Comparison of ENCODE assay signal across 8 cellular contexts in the genomic region with DNA sequence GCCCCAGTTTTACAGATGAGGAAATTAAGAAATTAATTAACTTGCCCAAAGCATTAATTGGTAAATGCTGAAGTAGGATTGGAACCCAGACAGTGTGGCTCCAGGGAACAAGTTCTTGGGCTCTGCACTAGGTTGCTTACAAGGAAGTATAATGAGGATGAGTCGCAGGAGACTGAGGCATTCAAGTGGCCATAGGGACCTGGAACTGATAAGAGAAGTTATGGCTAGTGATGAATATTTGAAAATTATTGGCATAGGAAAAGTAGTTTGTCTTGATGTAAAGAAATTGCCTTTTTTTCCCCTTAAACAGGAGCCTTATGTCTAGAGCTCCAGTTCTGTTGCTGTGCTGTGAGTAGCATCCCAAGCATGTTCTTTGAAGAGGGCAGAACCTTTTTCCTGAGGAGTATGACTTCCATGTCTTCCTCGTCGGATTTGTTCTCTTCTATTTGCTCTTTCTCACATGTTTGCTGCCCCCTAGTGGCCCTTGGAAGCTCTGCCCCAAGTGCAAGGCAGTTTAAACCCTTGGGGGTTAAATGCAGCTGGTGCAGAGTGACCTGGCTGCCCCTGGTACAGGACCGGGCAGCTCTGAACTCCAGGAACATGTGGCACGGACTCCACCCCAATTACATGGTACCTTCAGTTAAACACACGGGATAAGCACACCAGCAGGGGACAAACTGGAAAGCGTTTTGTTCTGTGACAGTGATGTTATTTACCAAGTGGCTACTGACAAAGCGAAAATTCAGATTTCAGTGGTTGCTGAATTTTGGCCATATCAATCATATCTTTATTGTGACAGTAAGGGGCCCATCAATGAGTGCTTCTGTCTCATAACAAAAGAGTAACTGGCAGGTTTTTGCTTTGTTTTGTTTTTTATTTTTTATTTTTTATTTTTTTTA.
A peak's percentile ranks its signal among the peaks of the same experiment; 100 is the strongest.
DNase-seq lines count a peak whose midpoint lies in the region; ATAC-seq and TF ChIP-seq lines count a peak whose summit lies in the region.

No MANE protein-coding gene starts in this region.

- H3K27ac ChIP-seq in Karpas-422 (ENCODE audit: low read length) (no peak overlapping the region), thoracic aorta (no peak overlapping the region)

- intact Hi-C loops in activated T-helper 1 cell treated with anti-CD3 and anti-CD28 coated beads, Interleukin-12 subunit alpha, Interleukin-12 subunit beta, Interleukin-2, Interleukin-4 antibody, amounts not matched to agents 30 ng/mL and 10 ng/mL and 1 ng/mL, durations not matched to agents 14 hours and 24 hours and 36 hours (cut with micrococcal nuclease): loop anchor here (1.0 to 2.0 kb wide), 4 partner anchors 320 to 1318 kb away; no protein-coding TSS in a partner anchor

- H3K4me3 ChIP-seq in Karpas-422 (ENCODE audit: low read length) (no peak overlapping the region), foreskin fibroblast (ENCODE audit: low read depth in 1 of 2, low read length in 2 of 2) (no peak overlapping the region), thoracic aorta (no peak overlapping the region)

- no peaks in the 10 kb centered on the region for H3K9me3 Mint-ChIP-seq in activated T-helper 1 cell treated with anti-CD3 and anti-CD28 coated beads, Interleukin-12 subunit alpha, Interleukin-12 subunit beta, Interleukin-2, Interleukin-4 antibody, amounts not matched to agents 30 ng/mL and 10 ng/mL and 1 ng/mL, durations not matched to agents 14 hours and 24 hours and 36 hours

- H3K36me3 Mint-ChIP-seq in activated T-helper 1 cell treated with anti-CD3 and anti-CD28 coated beads, Interleukin-12 subunit alpha, Interleukin-12 subunit beta, Interleukin-2, Interleukin-4 antibody, amounts not matched to agents 30 ng/mL and 10 ng/mL and 1 ng/mL, durations not matched to agents 14 hours and 24 hours and 36 hours (ENCODE audit: low read depth): no peaks in the 10 kb centered on the region

- H3K36me3 ChIP-seq in Karpas-422 (ENCODE audit: insufficient read depth, low read length) (no peaks in the 10 kb centered on the region), thoracic aorta (no peaks in the 10 kb centered on the region)

- no peaks in the 10 kb centered on the region for H3K4me1 Mint-ChIP-seq in activated T-helper 1 cell treated with anti-CD3 and anti-CD28 coated beads, Interleukin-12 subunit alpha, Interleukin-12 subunit beta, Interleukin-2, Interleukin-4 antibody, amounts not matched to agents 30 ng/mL and 10 ng/mL and 1 ng/mL, durations not matched to agents 14 hours and 24 hours and 36 hours (ENCODE audit: low read depth)

- H3K9me3 ChIP-seq in Karpas-422 (ENCODE audit: low read length) (no peaks in the 10 kb centered on the region), thoracic aorta (no peaks in the 10 kb centered on the region)

- no peak overlapping the region for H3K4me3 Mint-ChIP-seq in activated T-helper 1 cell treated with anti-CD3 and anti-CD28 coated beads, Interleukin-12 subunit alpha, Interleukin-12 subunit beta, Interleukin-2, Interleukin-4 antibody, amounts not matched to agents 30 ng/mL and 10 ng/mL and 1 ng/mL, durations not matched to agents 14 hours and 24 hours and 36 hours

- H3K79me2 ChIP-seq in Karpas-422 (ENCODE audit: low read length): no peaks in the 10 kb centered on the region

- H3K4me2 ChIP-seq in Karpas-422 (ENCODE audit: low read depth, low read length, poor library complexity, severe bottlenecking): no peak overlapping the region

- no peak for ATAC-seq in thoracic aorta (ENCODE audit: insufficient number of reproducible peaks, low FRiP score, low read depth)

- DNase-seq in COLO668 (lab: John Stamatoyannopoulos, UW; ENCODE audit: unreplicated experiment) (peak; percentile 71), GM20000 (ENCODE audit: low spot score) (peak; percentile 72), Karpas-422 (peak; percentile 90), RPMI8226 (peak; percentile 80), foreskin fibroblast (peak; percentile 83 to 94), occipital lobe (lab: John Stamatoyannopoulos, UW) (peak; percentile 7), thoracic aorta (ENCODE audit: low spot score) (peak; percentile 7)
- peak; percentile 52 for DNase-seq in activated T-helper 1 cell treated with anti-CD3 and anti-CD28 coated beads, Interleukin-12 subunit alpha, Interleukin-12 subunit beta, Interleukin-2, Interleukin-4 antibody, amounts not matched to agents 30 ng/mL and 10 ng/mL and 1 ng/mL, durations not matched to agents 14 hours and 24 hours and 36 hours (ENCODE audit: low spot score)

- H4K20me1 ChIP-seq in Karpas-422 (ENCODE audit: insufficient read depth, low read depth, low read length): no peaks in the 10 kb centered on the region

- H2AFZ ChIP-seq in Karpas-422 (ENCODE audit: low read length): no peak overlapping the region

- TF ChIP-seq CTCF in GM20000 (IDR thresholded peaks at IDR 0.05; ENCODE audit: extremely low read depth, missing control alignments) (peak; percentile 99), foreskin fibroblast (IDR thresholded peaks at IDR 0.05; ENCODE audit: low read depth, low read length) (peak; percentile 94), thoracic aorta (IDR thresholded peaks at IDR 0.05) (peak; percentile 84)

- no peak overlapping the region for H3K9ac ChIP-seq in Karpas-422 (ENCODE audit: low read length)

- H3K27me3 ChIP-seq in Karpas-422 (ENCODE audit: low read length) (no peaks in the 10 kb centered on the region), thoracic aorta (replicated peaks; ENCODE audit: insufficient read depth) (no peaks in the 10 kb centered on the region)

- H3K27ac Mint-ChIP-seq in activated T-helper 1 cell treated with anti-CD3 and anti-CD28 coated beads, Interleukin-12 subunit alpha, Interleukin-12 subunit beta, Interleukin-2, Interleukin-4 antibody, amounts not matched to agents 30 ng/mL and 10 ng/mL and 1 ng/mL, durations not matched to agents 14 hours and 24 hours and 36 hours: no peak overlapping the region

- peaks cover 10% of the 10 kb centered on the region for H3K27me3 Mint-ChIP-seq in activated T-helper 1 cell treated with anti-CD3 and anti-CD28 coated beads, Interleukin-12 subunit alpha, Interleukin-12 subunit beta, Interleukin-2, Interleukin-4 antibody, amounts not matched to agents 30 ng/mL and 10 ng/mL and 1 ng/mL, durations not matched to agents 14 hours and 24 hours and 36 hours (ENCODE audit: insufficient read depth)

- H3K9me2 ChIP-seq in Karpas-422 (replicated peaks; ENCODE audit: insufficient read depth, low read length): no peaks in the 10 kb centered on the region

- H3K4me1 ChIP-seq in Karpas-422 (ENCODE audit: low read length) (no peaks in the 10 kb centered on the region), thoracic aorta (ENCODE audit: control insufficient read depth in 1 of 2, low read depth in 2 of 2) (no peaks in the 10 kb centered on the region)

Comparison
In these comparisons a context has a peak if more than half of its experiments do, and no peak if none do; other contexts are left out.
1. DNase-seq: peak in every context shown above with its lines; median percentile 90 in Karpas-422; 88 in foreskin fibroblast; 80 in RPMI8226; 72 in GM20000; 71 in COLO668; 52 in activated T-helper 1 cell treated with anti-CD3 and anti-CD28 coated beads, Interleukin-12 subunit alpha, Interleukin-12 subunit beta, Interleukin-2, Interleukin-4 antibody, amounts not matched to agents 30 ng/mL and 10 ng/mL and 1 ng/mL, durations not matched to agents 14 hours and 24 hours and 36 hours; 7 in occipital lobe; 7 in thoracic aorta.